In genomic region chr17:31556969-31557620, GRCh38 we compare ENCODE assay signal across 18 cellular contexts.
"Had no signal": no experiment of that assay in that cellular context is flagged by ENCODE, and none has a peak within 500 bp of the region (broad histone marks: within the 10 kb centered on the region; RNA-seq: fewer than 3 reads in every experiment).

No MANE protein-coding gene starts in this region.

- ATAC-seq: natural killer cell treated with Interleukin-12 subunit alpha and Interleukin-12 subunit beta and Interleukin-15 and Interleukin-18, amount 100 ng/mL, for 72 hours; right cardiac atrium had no signal

- DNase-seq: activated CD4-positive, alpha-beta T cell treated with anti-CD3 and anti-CD28 coated beads for 1 hour; activated CD4-positive, alpha-beta T cell treated with anti-CD3 and anti-CD28 coated beads, Interleukin-2, amount 50 U/mL, for 4 hours; activated naive CD4-positive, alpha-beta T cell treated with anti-CD3 and anti-CD28 coated beads for 36 hours; dorsolateral prefrontal cortex; foreskin fibroblast; left ventricle myocardium inferior; small intestine; stimulated activated CD4-positive, alpha-beta T cell treated with anti-CD3 and anti-CD28 coated beads, Interleukin-4, amount 100 ng/mL, for 4 hours; stimulated activated CD8-positive, alpha-beta memory T cell treated with anti-CD3 and anti-CD28 coated beads, Interleukin-4, amount 100 ng/mL, for 48 hours; stimulated activated naive CD4-positive, alpha-beta T cell treated with Interleukin-2 at 50 U/mL for 16 hours; substantia nigra; T-helper 9 cell had no signal

- H3K9me3 Mint-ChIP-seq: activated naive CD4-positive, alpha-beta T cell treated with anti-CD3 and anti-CD28 coated beads for 36 hours; activated T-helper 2 cell treated with anti-CD3 and anti-CD28 coated beads, Interferon-gamma antibody, Interleukin-2, Interleukin-4, amounts not matched to agents 10 μg/mL and 5 μg/mL and 100 μg/mL, durations not matched to agents 14 hours and 24 hours and 36 hours; natural killer cell treated with Interleukin-12 subunit alpha and Interleukin-12 subunit beta and Interleukin-15 and Interleukin-18, amount 100 ng/mL, for 72 hours had no signal

- H3K4me3 ChIP-seq: cardiac muscle cell, dorsolateral prefrontal cortex, left ventricle myocardium inferior, prostate gland, tibial nerve had no signal

- H3K4me3 Mint-ChIP-seq: activated naive CD4-positive, alpha-beta T cell treated with anti-CD3 and anti-CD28 coated beads for 36 hours; natural killer cell treated with Interleukin-12 subunit alpha and Interleukin-12 subunit beta and Interleukin-15 and Interleukin-18, amount 100 ng/mL, for 72 hours had no signal

- H3K27me3 ChIP-seq: tibial nerve had no signal

- H3K36me3 ChIP-seq: cardiac muscle cell, left ventricle myocardium inferior, prostate gland, tibial nerve had no signal

- H3K27ac Mint-ChIP-seq: activated naive CD4-positive, alpha-beta T cell treated with anti-CD3 and anti-CD28 coated beads for 36 hours; activated T-helper 2 cell treated with anti-CD3 and anti-CD28 coated beads, Interferon-gamma antibody, Interleukin-2, Interleukin-4, amounts not matched to agents 10 μg/mL and 5 μg/mL and 100 μg/mL, durations not matched to agents 14 hours and 24 hours and 36 hours; natural killer cell treated with Interleukin-12 subunit alpha and Interleukin-12 subunit beta and Interleukin-15 and Interleukin-18, amount 100 ng/mL, for 72 hours had no signal

- H3K36me3 Mint-ChIP-seq: natural killer cell treated with Interleukin-12 subunit alpha and Interleukin-12 subunit beta and Interleukin-15 and Interleukin-18, amount 100 ng/mL, for 72 hours had no signal
